35 cellular contexts compared by ENCODE assay signal in genomic region chr9:14447103-14447502, GRCh38.
"Had no signal": no experiment of that assay in that cellular context is flagged by ENCODE, and none has a peak within 500 bp of the region (broad histone marks: within the 10 kb centered on the region; RNA-seq: fewer than 3 reads in every experiment).

No MANE protein-coding gene starts in this region.

- DNase-seq: Kasumi-1, MG63, MM.1S, MV-4-11, NCI-H1048, NCI-H1092, NCI-H1092 treated with DMSO at 0.1 percent for 48 hours, NCI-H1105, NCI-H1105 treated with DMSO at 0.1 percent for 48 hours, NCI-H1417, NCI-H1417 treated with DMSO at 0.1 percent for 48 hours, NCI-H1436, NCI-H1436 treated with DMSO at 0.1 percent for 48 hours, NCI-H146, NCI-H1694, NCI-H1694 treated with DMSO at 0.1 percent for 48 hours, NCI-H187, NCI-H187 treated with DMSO at 0.1 percent for 48 hours, NCI-H1930, NCI-H2029, NCI-H2029 treated with DMSO at 0.1 percent for 48 hours, NCI-H2081, NCI-H2081 treated with DMSO at 0.1 percent for 48 hours, NCI-H2107, NCI-H2171, NCI-H2171 treated with DMSO at 0.1 percent for 48 hours, NCI-H2227 treated with DMSO at 0.1 percent for 48 hours, NCI-H226, NCI-H345, NCI-H446, NCI-H446 treated with DMSO at 0.1 percent for 48 hours, NCI-H510A, NCI-H510A treated with DMSO at 0.1 percent for 48 hours, NCI-H524, NCI-H524 treated with DMSO at 0.1 percent for 48 hours had no signal

- H3K4me3 ChIP-seq: MG63 had no signal

- H3K36me3 ChIP-seq: MG63 had no signal
